ENCODE assay signal across 8 cellular contexts in genomic region chr19:48637449-48637947, GRCh38. TPM values are rescaled to one million over a fixed set of nuclear protein-coding genes. Genes with fewer than 3 reads are reported as not detected.
DNase-seq lines count a peak whose midpoint lies in the region; ATAC-seq and TF ChIP-seq lines count a peak whose summit lies in the region.

No MANE protein-coding gene starts in this region.

- peak; percentile 97 for DNase-seq in GM12864 (ENCODE audit: low read depth)
- DNase-seq in NCI-H1417 (lab: John Stamatoyannopoulos, UW): peak; percentile 98 to 100 (median 99)
- peak; percentile 100 for DNase-seq in activated naive CD8-positive, alpha-beta T cell treated with anti-CD3 and anti-CD28 coated beads, Interleukin-2, amount 50 U/mL, for 16 hours (ENCODE audit: low read depth, low spot score)
- peak; percentile 99 for DNase-seq in Right ventricle myocardium inferior (ENCODE audit: missing footprints)
- DNase-seq in tibial artery: peak; percentile 99 to 100

- no peaks in the 10 kb centered on the region for H3K27me3 ChIP-seq in SU-DHL-6 (ENCODE audit: low read length)
- H3K27me3 ChIP-seq in parathyroid adenoma (ENCODE audit: control insufficient read depth, insufficient read depth, low read length): no peaks in the 10 kb centered on the region
- no peaks in the 10 kb centered on the region for H3K27me3 ChIP-seq in tibial artery

- intact Hi-C loops in Right ventricle myocardium inferior (cut with DNase I): loop anchor here (5.0 kb wide), 2 partner anchors 75 to 340 kb away; no protein-coding TSS in a partner anchor
- intact Hi-C loops in tibial artery (cut with DNase I; ENCODE audit: low total_unique reads): no loop called here

- H3K36me3 ChIP-seq in SU-DHL-6 (ENCODE audit: low read length): no peaks in the 10 kb centered on the region
- H3K36me3 ChIP-seq in parathyroid adenoma (ENCODE audit: control insufficient read depth, insufficient read depth, low read length): no peaks in the 10 kb centered on the region
- H3K36me3 ChIP-seq in tibial artery: peaks cover 0 to 4% (median 0%) of the 10 kb centered on the region in 3 donors

- no peaks in the 10 kb centered on the region for H3K9me2 ChIP-seq in SU-DHL-6 (replicated peaks; ENCODE audit: insufficient read depth, low read length)

- H3K27ac ChIP-seq in SU-DHL-6 (ENCODE audit: low read depth, low read length) (peak overlapping the region; percentile 89), parathyroid adenoma (peak overlapping the region; percentile 99), tibial artery (peak overlapping the region; percentile 91 to 96)

- H3K79me2 ChIP-seq in SU-DHL-6 (ENCODE audit: insufficient read depth, low read length) (no peaks in the 10 kb centered on the region), parathyroid adenoma (no peaks in the 10 kb centered on the region)

- H3K4me3 ChIP-seq in GM12864 (ENCODE audit: low read depth, low read length) (peak overlapping the region; percentile 64), SU-DHL-6 (ENCODE audit: insufficient read depth, low read length, poor library complexity, severe bottlenecking) (peak overlapping the region; percentile 54), parathyroid adenoma (ENCODE audit: low read depth, low read length) (peak overlapping the region; percentile 81), tibial artery (peak overlapping the region; percentile 73 to 75)

- H3K9me3 ChIP-seq in SU-DHL-6 (ENCODE audit: insufficient read depth, low read length): no peaks in the 10 kb centered on the region
- H3K9me3 ChIP-seq in parathyroid adenoma (ENCODE audit: control insufficient read depth, low read length): no peaks in the 10 kb centered on the region
- H3K9me3 ChIP-seq in tibial artery: no peaks in the 10 kb centered on the region

- H3F3A ChIP-seq in SU-DHL-6 (ENCODE audit: insufficient read depth): peaks cover 21% of the 10 kb centered on the region

- H3K4me1 ChIP-seq in parathyroid adenoma (peaks cover 28% of the 10 kb centered on the region), tibial artery (peaks cover 5 to 53% (median 42%) of the 10 kb centered on the region in 4 donors)

- H3K4me2 ChIP-seq in SU-DHL-6 (ENCODE audit: low read depth, low read length, poor library complexity, severe bottlenecking): peak overlapping the region; percentile 89
- H3K4me2 ChIP-seq in parathyroid adenoma (ENCODE audit: low read length): peak overlapping the region; percentile 72

- no peak for TF ChIP-seq CTCF in GM12864 (IDR thresholded peaks at IDR 0.05; ENCODE audit: low read depth, low read length, missing control alignments)
- no peak for TF ChIP-seq CTCF in SU-DHL-6 (IDR thresholded peaks at IDR 0.05; ENCODE audit: insufficient read depth, low read length, poor library complexity, severe bottlenecking)
- no peak for TF ChIP-seq CTCF in parathyroid adenoma (IDR thresholded peaks at IDR 0.05)
- TF ChIP-seq CTCF in tibial artery (IDR thresholded peaks at IDR 0.05): no peak

- peak overlapping the region; percentile 62 for H3K9ac ChIP-seq in SU-DHL-6 (ENCODE audit: low read length)
- H3K9ac ChIP-seq in parathyroid adenoma: peak overlapping the region; percentile 82

- peak overlapping the region; percentile 7 for H2AFZ ChIP-seq in SU-DHL-6 (ENCODE audit: low read depth, low read length, severe bottlenecking)
- H2AFZ ChIP-seq in parathyroid adenoma: peak overlapping the region; percentile 76

- no peaks in the 10 kb centered on the region for H4K20me1 ChIP-seq in SU-DHL-6 (ENCODE audit: low read depth, low read length)

- ATAC-seq in HG02763 (IDR thresholded peaks at IDR 0.05; ENCODE audit: unreplicated experiment) (peak; percentile 74), Right ventricle myocardium inferior (peak; percentile 83)

RNA-seq across cellular contexts. Expression of gene DBP, which starts 0.3 kb away (rescaled TPM):
- 15.2 TPM for total RNA-seq in Right ventricle myocardium inferior

RNA-seq across cellular contexts. Expression of gene CA11, which starts 8.5 kb away (rescaled TPM):
- 8.4 TPM for total RNA-seq in Right ventricle myocardium inferior

RNA-seq across cellular contexts. Expression of gene SPHK2, which starts 18.2 kb away (rescaled TPM):
- total RNA-seq in Right ventricle myocardium inferior: 7.2 TPM

RNA-seq across cellular contexts. Expression of gene RPL18, which starts 18.5 kb away (rescaled TPM):
- total RNA-seq in Right ventricle myocardium inferior: 604 TPM

RNA-seq across cellular contexts. Expression of gene FAM83E, which starts 22.6 kb away (rescaled TPM):
- total RNA-seq in Right ventricle myocardium inferior: not detected

Comparison
In these comparisons a context has a peak if more than half of its experiments do, and no peak if none do; other contexts are left out.
1. Peak in every context shown above with its lines: DNase-seq, ATAC-seq, H3K4me3 ChIP-seq and H3K27ac ChIP-seq.